19 cellular contexts compared by ENCODE assay signal in the genomic region with DNA sequence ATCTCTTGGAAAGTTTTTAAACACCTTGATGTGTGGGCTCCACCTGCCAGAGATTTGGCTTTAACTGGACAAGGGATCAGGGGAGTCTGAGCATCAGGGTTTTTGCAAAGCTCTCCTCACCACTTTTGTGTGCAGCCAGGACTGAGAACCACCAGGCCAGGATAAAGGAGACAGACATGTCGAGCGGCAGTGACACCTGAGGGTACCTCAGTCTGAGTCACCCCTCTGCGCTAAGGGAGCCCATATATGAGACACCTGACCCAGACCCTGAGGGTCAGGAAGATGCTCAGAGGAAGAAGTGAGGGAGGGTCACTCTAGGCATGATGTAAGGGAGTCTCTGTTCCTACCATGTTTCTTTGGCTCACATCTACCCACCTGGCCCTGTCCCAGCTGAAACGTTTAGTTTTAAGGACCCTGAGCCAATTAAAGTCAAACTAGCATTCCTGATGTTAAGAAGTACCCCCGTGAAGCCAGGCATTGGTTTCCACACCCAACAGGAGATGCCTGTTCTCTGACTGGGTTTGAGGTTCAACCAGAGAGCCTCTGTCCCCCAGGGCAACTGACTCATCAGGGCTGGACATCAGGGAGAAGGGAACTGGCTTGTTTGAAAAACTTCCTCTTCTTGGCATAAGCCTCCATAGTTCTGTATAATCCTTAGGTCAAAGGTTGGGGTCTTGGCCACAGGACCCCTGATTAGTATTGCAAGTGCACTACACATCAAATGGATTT.
A peak's percentile ranks its signal among the peaks of the same experiment; 100 is the strongest.
DNase-seq lines count a peak whose midpoint lies in the region; ATAC-seq, FAIRE-seq and TF ChIP-seq lines count a peak whose summit lies in the region.
"Had no signal": no experiment of that assay in that cellular context is flagged by ENCODE, and none has a peak within 500 bp of the region (broad histone marks: within the 10 kb centered on the region; RNA-seq: fewer than 3 reads in every experiment).

No MANE protein-coding gene starts in this region.

- CTCF ChIA-PET in A549 (lab: Yijun Ruan, JAX) = interaction anchor here (0.7 kb wide), 1 partner anchor 43 kb away, joined by 3 read pairs; no protein-coding TSS in a partner anchor

- H3K27ac ChIP-seq in A549 (peak overlapping the region in 1 of 2 experiments; percentile 44; a peak in 2 of 6 replicates), foreskin keratinocyte (peak overlapping the region; percentile 42), caudate nucleus (ENCODE audit: low read depth, low read length) (no peak overlapping the region)
- H3K27ac ChIP-seq: cardiac muscle cell, tibial artery had no signal

- no peak for TF ChIP-seq EP300 in A549 (IDR thresholded peaks at IDR 0.05)

- 53% methylated on average over 5 of the region's 5 CpGs for WGBS in A549 (ENCODE audit: missing lambda C conversion rate)

- H3K4me2 ChIP-seq in A549 = peak overlapping the region; percentile 40

- POLR2A ChIA-PET in A549 (lab: Yijun Ruan, JAX) = no interaction called here

- no peak for FAIRE-seq in A549 (lab: Jason Lieb, UNC)
- FAIRE-seq: frontal cortex, G401.6, small intestine had no signal

- peak; percentile 73 to 75 for ATAC-seq in A549
- ATAC-seq in foreskin keratinocyte = peak; percentile 92
- no peak for ATAC-seq in GM18511 (IDR thresholded peaks at IDR 0.05; ENCODE audit: unreplicated experiment)
- ATAC-seq: left cardiac atrium; naive thymus-derived CD8-positive, alpha-beta T cell had no signal

- no peaks in the 10 kb centered on the region for H3K27me3 ChIP-seq in foreskin keratinocyte
- H3K27me3 ChIP-seq: cardiac muscle cell, tibial artery had no signal

- H3K4me1 ChIP-seq in A549 = peaks cover 19% of the 10 kb centered on the region
- peaks cover 12% of the 10 kb centered on the region for H3K4me1 ChIP-seq in foreskin keratinocyte

- no peaks in the 10 kb centered on the region for H3K9me3 ChIP-seq in A549
- H3K9me3 ChIP-seq: tibial artery had no signal

- H3K4me3 ChIP-seq in A549 = no peak overlapping the region
- H3K4me3 ChIP-seq: cardiac muscle cell, tibial artery had no signal

- DNase-seq in A549 (ENCODE audit: low read depth in 1 of 2, low spot score in 1 of 2) (peak; percentile 20 to 45), HS-5 (ENCODE audit: low read depth) (peak; percentile 95), amniotic stem cell (lab: John Stamatoyannopoulos, UW) (peak; percentile 74), foreskin keratinocyte (peak; percentile 67 to 91), NCI-H446 (lab: John Stamatoyannopoulos, UW) (no peak), cerebellum (ENCODE audit: low spot score) (no peak), caudate nucleus (lab: John Stamatoyannopoulos, UW) (no peak)
- DNase-seq: 8988T; activated CD4-positive, alpha-beta T cell treated with anti-CD3 and anti-CD28 coated beads for 1 hour; activated T-cell treated with anti-CD3 and anti-CD28 coated beads, Interleukin-2, amount 50 U/mL, for 72 hours; left cardiac atrium; naive thymus-derived CD8-positive, alpha-beta T cell; NCI-H510A treated with DMSO at 0.1 percent for 48 hours; small intestine; tibial artery had no signal

- TF ChIP-seq CTCF in A549 (IDR thresholded peaks at IDR 0.05) (no peak), foreskin keratinocyte (conservative IDR thresholded peaks at IDR 0.05) (no peak)

- TF ChIP-seq POLR2A in A549 (IDR thresholded peaks at IDR 0.05; ENCODE audit: low read length) = no peak

- TF ChIP-seq RAD21 in A549 (conservative IDR thresholded peaks at IDR 0.05 in 1 of 2, IDR thresholded peaks at IDR 0.05 in 1 of 2) = no peak

TF ChIP-seq in A549, 52 proteins besides CTCF, POLR2A, EP300 and RAD21:
- TF ChIP-seq MAZ (IDR thresholded peaks at IDR 0.05; ENCODE audit: borderline replicate concordance, low read depth, low read length) (no peak), GATA3 (IDR thresholded peaks at IDR 0.05; ENCODE audit: borderline replicate concordance) (no peak), ZFP36 (IDR thresholded peaks at IDR 0.05; ENCODE audit: borderline replicate concordance, partially characterized antibody) (no peak), FOSB (CRISPR knock-in tag; IDR thresholded peaks at IDR 0.05) (no peak), FOXS1 (CRISPR knock-in tag; IDR thresholded peaks at IDR 0.05) (no peak), FOSL2 (IDR thresholded peaks at IDR 0.05) (no peak), FOSL2 (CRISPR knock-in tag; IDR thresholded peaks at IDR 0.05) (no peak), ZSCAN20 (CRISPR knock-in tag; IDR thresholded peaks at IDR 0.05) (no peak), ESRRA (IDR thresholded peaks at IDR 0.05; ENCODE audit: borderline replicate concordance, low read length) (no peak), SREBF2 (IDR thresholded peaks at IDR 0.05) (no peak)
- TF ChIP-seq, protein P1, sequence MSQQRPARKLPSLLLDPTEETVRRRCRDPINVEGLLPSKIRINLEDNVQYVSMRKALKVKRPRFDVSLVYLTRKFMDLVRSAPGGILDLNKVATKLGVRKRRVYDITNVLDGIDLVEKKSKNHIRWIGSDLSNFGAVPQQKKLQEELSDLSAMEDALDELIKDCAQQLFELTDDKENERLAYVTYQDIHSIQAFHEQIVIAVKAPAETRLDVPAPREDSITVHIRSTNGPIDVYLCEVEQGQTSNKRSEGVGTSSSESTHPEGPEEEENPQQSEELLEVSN (IDR thresholded peaks at IDR 0.05; ENCODE audit: borderline replicate concordance, low read depth) = no peak

Comparison
In these comparisons a context has a peak if more than half of its experiments do, and no peak if none do; other contexts are left out.
1. DNase-seq: peak in A549 (2 of 2), HS-5 (single experiment), amniotic stem cell (single experiment) and foreskin keratinocyte (2 of 2); none in NCI-H446 (0 of 2), cerebellum (single experiment) and caudate nucleus (0 of 61).